Comparison of ENCODE assay signal across 25 cellular contexts in the genomic region with DNA sequence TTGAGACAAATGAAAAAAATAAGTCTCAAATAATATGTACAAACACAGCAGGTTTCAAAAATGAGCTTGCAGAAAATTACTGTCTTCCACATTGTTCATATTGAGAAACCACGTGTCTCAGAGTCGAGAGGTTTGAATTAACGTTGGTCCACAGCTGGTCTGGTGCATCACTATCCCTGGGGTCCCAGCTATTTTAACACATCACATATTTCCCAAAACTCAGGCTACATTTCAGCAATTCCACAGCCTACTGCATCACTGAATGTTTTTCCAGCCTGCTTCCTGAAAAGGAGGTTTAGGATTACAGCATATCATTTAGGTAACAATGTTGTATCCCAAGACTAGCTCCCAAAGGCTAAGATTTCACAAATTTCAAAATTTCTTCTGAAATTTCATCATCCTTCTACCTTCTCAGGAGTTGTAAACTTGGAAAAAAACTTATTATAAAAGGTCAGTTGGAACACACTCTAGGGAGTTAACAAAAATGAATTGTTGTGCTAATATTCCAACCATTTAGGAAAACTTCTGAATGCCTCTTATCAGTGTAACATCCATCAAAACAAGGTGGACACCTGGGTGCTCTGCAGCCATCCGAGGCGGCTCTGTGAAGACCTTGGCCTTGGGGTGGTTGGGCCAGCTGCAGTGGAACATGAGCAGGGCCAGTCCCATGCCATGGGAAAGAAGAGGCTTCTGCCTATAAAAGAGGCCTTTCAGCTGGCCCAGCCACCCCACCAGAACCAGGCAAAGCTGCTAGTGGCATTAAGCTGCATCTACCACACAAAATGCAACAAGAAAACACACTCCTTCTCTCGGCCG.
DNase-seq lines count a peak whose midpoint lies in the region; ATAC-seq, FAIRE-seq and TF ChIP-seq lines count a peak whose summit lies in the region.
"Had no signal": no experiment of that assay in that cellular context is flagged by ENCODE, and none has a peak within 500 bp of the region (broad histone marks: within the 10 kb centered on the region; RNA-seq: fewer than 3 reads in every experiment).

No MANE protein-coding gene starts in this region.

- DNase-seq in Right ventricle myocardium superior (no peak), left ventricle myocardium inferior (no peak), adrenal gland (peak in 4 of 7 donors; percentile 26 to 64 (median 50)), fibroblast of the aortic adventitia (ENCODE audit: low read depth) (peak; percentile 82), frontal cortex (ENCODE audit: low spot score in 2 of 2) (no peak), COR-L47 (lab: John Stamatoyannopoulos, UW) (no peak), NCI-H2081 (lab: John Stamatoyannopoulos, UW) (no peak)
- DNase-seq: activated naive CD4-positive, alpha-beta T cell treated with anti-CD3 and anti-CD28 coated beads for 36 hours; activated T-cell treated with anti-CD3 and anti-CD28 coated beads, Interleukin-2, amount 50 U/mL, for 24 hours; aorta; esophagus squamous epithelium; HFFc6; hippocampal formation; kidney; MG63; NCI-H1436; NCI-H2171 treated with DMSO at 0.1 percent for 48 hours; NCI-H748 treated with DMSO at 0.1 percent for 48 hours; pancreas; stimulated activated CD4-positive, alpha-beta T cell treated with anti-CD3 and anti-CD28 coated beads, Interleukin-4, amount 100 ng/mL, for 24 hours; stomach; upper lobe of right lung had no signal

- FAIRE-seq in frontal cortex (lab: Jason Lieb, UNC), result no peak
- FAIRE-seq: kidney, pancreas had no signal

- no peak for TF ChIP-seq POLR2A in adrenal gland (IDR thresholded peaks at IDR 0.05)

- TF ChIP-seq CTCF in left ventricle myocardium inferior (IDR thresholded peaks at IDR 0.05; ENCODE audit: borderline replicate concordance), result no peak
- TF ChIP-seq CTCF in adrenal gland (IDR thresholded peaks at IDR 0.05), result no peak
- TF ChIP-seq CTCF in fibroblast of the aortic adventitia (IDR thresholded peaks at IDR 0.05; ENCODE audit: insufficient read depth, low read length), result no peak

- H3K4me3 ChIP-seq in left ventricle myocardium inferior (no peak overlapping the region), adrenal gland (no peak overlapping the region), fibroblast of the aortic adventitia (ENCODE audit: low read depth, low read length) (no peak overlapping the region), skeletal muscle tissue (ENCODE audit: low read length in 3 of 3) (no peak overlapping the region)
- H3K4me3 ChIP-seq: esophagus squamous epithelium, MG63, pancreas, skin epidermis, stomach, upper lobe of right lung had no signal

- no peaks in the 10 kb centered on the region for H3K36me3 ChIP-seq in left ventricle myocardium inferior
- no peaks in the 10 kb centered on the region for H3K36me3 ChIP-seq in adrenal gland (replicated peaks in 1 of 2)
- H3K36me3 ChIP-seq in skeletal muscle tissue (ENCODE audit: control insufficient read depth in 3 of 3, insufficient read depth in 3 of 3, low read length in 3 of 3), result no peaks in the 10 kb centered on the region
- H3K36me3 ChIP-seq: esophagus squamous epithelium, MG63, pancreas, stomach, upper lobe of right lung had no signal

- ATAC-seq in Right ventricle myocardium superior (ENCODE audit: poor library complexity), result peak; percentile 36

- no peak overlapping the region for H3K9ac ChIP-seq in skeletal muscle tissue (ENCODE audit: low read depth in 1 of 3, low read length in 3 of 3)

- H3K27me3 ChIP-seq in left ventricle myocardium inferior (ENCODE audit: low read depth), result no peaks in the 10 kb centered on the region
- no peaks in the 10 kb centered on the region for H3K27me3 ChIP-seq in adrenal gland
- H3K27me3 ChIP-seq in skeletal muscle tissue (ENCODE audit: control insufficient read depth in 3 of 3, insufficient read depth in 3 of 3, low read length in 3 of 3), result no peaks in the 10 kb centered on the region
- H3K27me3 ChIP-seq: esophagus squamous epithelium, MG63, pancreas, stomach, upper lobe of right lung had no signal

- H3K4me1 ChIP-seq in left ventricle myocardium inferior, result peaks cover 11% of the 10 kb centered on the region
- H3K4me1 ChIP-seq in adrenal gland (replicated peaks in 1 of 2), result no peaks in the 10 kb centered on the region
- H3K4me1 ChIP-seq in skeletal muscle tissue (ENCODE audit: control insufficient read depth in 3 of 3, insufficient read depth in 3 of 3, low read length in 3 of 3), result no peaks in the 10 kb centered on the region
- H3K4me1 ChIP-seq: esophagus squamous epithelium, pancreas, upper lobe of right lung had no signal

- 66 to 81% (median 75%) methylated on average over 7 of the region's 7 CpGs for WGBS in adrenal gland, 4 donors

- H3K9me3 ChIP-seq in left ventricle myocardium inferior (replicated peaks), result no peaks in the 10 kb centered on the region
- no peaks in the 10 kb centered on the region for H3K9me3 ChIP-seq in adrenal gland (replicated peaks in 1 of 3)
- H3K9me3 ChIP-seq in skeletal muscle tissue (ENCODE audit: control insufficient read depth in 3 of 3, low read length in 3 of 3), result no peaks in the 10 kb centered on the region
- H3K9me3 ChIP-seq: esophagus squamous epithelium, MG63, stomach, upper lobe of right lung had no signal

- intact Hi-C loops in Right ventricle myocardium superior (cut with DNase I), result no loop called here
- intact Hi-C loops in left ventricle myocardium inferior (cut with micrococcal nuclease), result no loop called here
- intact Hi-C loops in adrenal gland (cut with DNase I), result no loop called here

- H3K27ac ChIP-seq in left ventricle myocardium inferior (replicated peaks), result no peak overlapping the region
- no peak overlapping the region for H3K27ac ChIP-seq in adrenal gland
- peak overlapping the region; percentile 43 for H3K27ac ChIP-seq in skeletal muscle tissue (ENCODE audit: low read depth, low read length)
- H3K27ac ChIP-seq: C4-2B, esophagus squamous epithelium, pancreas, stomach, upper lobe of right lung had no signal

Comparison
In these comparisons a context has a peak if more than half of its experiments do, and no peak if none do; other contexts are left out.
1. DNase-seq: peak in adrenal gland (4 of 7) and fibroblast of the aortic adventitia (single experiment); none in Right ventricle myocardium superior (single experiment), left ventricle myocardium inferior (single experiment), frontal cortex (0 of 2), COR-L47 (single experiment) and NCI-H2081 (0 of 2).